11 cellular contexts compared by ENCODE assay signal in genomic region chr3:60551455-60552209, GRCh38.
"Had no signal": no experiment of that assay in that cellular context is flagged by ENCODE, and none has a peak within 500 bp of the region (broad histone marks: within the 10 kb centered on the region; RNA-seq: fewer than 3 reads in every experiment).

No MANE protein-coding gene starts in this region.

- H3K4me3 Mint-ChIP-seq: activated naive CD4-positive, alpha-beta T cell treated with anti-CD3 and anti-CD28 coated beads for 36 hours; naive thymus-derived CD8-positive, alpha-beta T cell; T-helper 17 cell had no signal

- H3K4me3 ChIP-seq: ascending aorta, coronary artery, lower lobe of right lung, prostate gland, right atrium auricular region, testis had no signal

- H3K27me3 Mint-ChIP-seq: naive thymus-derived CD8-positive, alpha-beta T cell; T-helper 17 cell had no signal

- H3K36me3 Mint-ChIP-seq: naive thymus-derived CD8-positive, alpha-beta T cell had no signal

- H3K4me1 Mint-ChIP-seq: T-helper 17 cell had no signal

- ATAC-seq: lower lobe of right lung; naive thymus-derived CD8-positive, alpha-beta T cell; T-helper 17 cell had no signal

- H3K27ac Mint-ChIP-seq: activated naive CD4-positive, alpha-beta T cell treated with anti-CD3 and anti-CD28 coated beads for 36 hours; T-helper 17 cell had no signal

- H3K9me3 ChIP-seq: ascending aorta, lower lobe of right lung, prostate gland, right atrium auricular region, testis had no signal

- H3K9me3 Mint-ChIP-seq: activated naive CD4-positive, alpha-beta T cell treated with anti-CD3 and anti-CD28 coated beads for 36 hours; naive thymus-derived CD8-positive, alpha-beta T cell had no signal

- H3K4me1 ChIP-seq: ascending aorta, lower lobe of right lung, prostate gland, right atrium auricular region, testis had no signal

- H3K36me3 ChIP-seq: ascending aorta, lower lobe of right lung, prostate gland, right atrium auricular region had no signal

- DNase-seq: activated CD4-positive, alpha-beta T cell treated with anti-CD3 and anti-CD28 coated beads for 48 hours; activated naive CD4-positive, alpha-beta T cell treated with anti-CD3 and anti-CD28 coated beads for 36 hours; erythroblast; lower lobe of right lung; naive thymus-derived CD8-positive, alpha-beta T cell; T-helper 17 cell; testis had no signal

- H3K27me3 ChIP-seq: ascending aorta, right atrium auricular region, testis had no signal

- H3K27ac ChIP-seq: ascending aorta, coronary artery, lower lobe of right lung, prostate gland, right atrium auricular region, testis had no signal
